ENCODE assay signal across 22 cellular contexts in genomic region chr6:77424761-77425160, GRCh38. TPM values are rescaled to one million over a fixed set of nuclear protein-coding genes. Genes with fewer than 3 reads are reported as not detected.
"Had no signal": no experiment of that assay in that cellular context is flagged by ENCODE, and none has a peak within 500 bp of the region (broad histone marks: within the 10 kb centered on the region; RNA-seq: fewer than 3 reads in every experiment).

No MANE protein-coding gene starts in this region.

- H3K27me3 ChIP-seq: dorsolateral prefrontal cortex, gastroesophageal sphincter, sigmoid colon, thyroid gland, upper lobe of left lung, uterus had no signal

- H3K9me3 ChIP-seq: gastroesophageal sphincter, left ventricle myocardium inferior, prostate gland, sigmoid colon, thyroid gland, upper lobe of left lung, uterus had no signal

- H3K27ac ChIP-seq: dorsolateral prefrontal cortex, parathyroid adenoma, prostate gland, sigmoid colon, skin epidermis, thyroid gland, upper lobe of left lung, uterus had no signal

- DNase-seq: cortex of kidney; dorsolateral prefrontal cortex; effector CD8-positive, alpha-beta T cell; glutamatergic neuron; immature natural killer cell; left ventricle myocardium inferior; mesenchymal stem cell; naive B cell; occipital lobe; retina; sigmoid colon; stimulated activated CD4-positive, alpha-beta T cell treated with anti-CD3 and anti-CD28 coated beads, Interleukin-12 subunit alpha, Interleukin-12 subunit beta, amount 100 ng/mL, for 4 hours; stimulated activated CD4-positive, alpha-beta T cell treated with anti-CD3 and anti-CD28 coated beads, Interleukin-2, amount 100 ng/mL, for 48 hours; stimulated activated naive CD4-positive, alpha-beta T cell treated with Interleukin-2 at 50 U/mL for 16 hours; thyroid gland; upper lobe of left lung; uterus had no signal

- H3K4me1 ChIP-seq: left ventricle myocardium inferior, parathyroid adenoma, prostate gland, sigmoid colon, thyroid gland, upper lobe of left lung, uterus had no signal

- H3K4me3 ChIP-seq: dorsolateral prefrontal cortex, gastroesophageal sphincter, left ventricle myocardium inferior, lung, prostate gland, sigmoid colon, skin epidermis, thyroid gland, upper lobe of left lung, uterus had no signal

- H3K9ac ChIP-seq: parathyroid adenoma had no signal

- ATAC-seq: gastroesophageal sphincter had no signal

- H3K79me2 ChIP-seq: parathyroid adenoma had no signal

- H2AFZ ChIP-seq: parathyroid adenoma had no signal

- H3K36me3 ChIP-seq: gastroesophageal sphincter, left ventricle myocardium inferior, prostate gland, sigmoid colon, thyroid gland, upper lobe of left lung, uterus had no signal

RNA-seq across cellular contexts. Expression of gene HTR1B, which starts 38.5 kb away (rescaled TPM):
- total RNA-seq: left ventricle myocardium inferior had no signal
- polyA plus RNA-seq: immature natural killer cell had no signal
